1 cellular context compared by ENCODE assay signal in the genomic region with DNA sequence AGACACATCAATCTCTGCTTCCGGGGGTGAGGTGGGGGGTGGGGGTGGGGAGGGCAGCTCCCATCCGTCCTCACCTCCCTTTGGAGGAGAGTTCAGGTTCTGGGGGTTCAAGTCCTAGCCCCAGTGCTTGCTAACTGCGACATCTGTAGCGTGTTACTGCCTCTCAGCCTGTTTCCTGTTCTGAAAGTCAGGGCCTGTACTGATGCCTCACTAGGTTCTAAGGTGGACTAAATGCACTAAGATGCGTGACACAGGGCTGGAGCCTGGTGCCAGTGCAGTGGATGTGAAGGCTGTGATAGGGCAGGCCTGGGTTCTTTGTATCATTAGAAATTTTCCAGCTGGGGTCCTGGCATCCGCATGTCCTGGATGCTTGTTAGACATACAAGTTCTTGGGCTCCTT.
TF ChIP-seq lines count a peak whose summit lies in the region.

No MANE protein-coding gene starts in this region.

TF ChIP-seq in HepG2, 621 proteins besides CTCF, POLR2A, EP300 and RAD21:
- TF ChIP-seq ZNF703 (CRISPR knock-in tag; IDR thresholded peaks at IDR 0.05; ENCODE audit: borderline replicate concordance) (no peak), PAF1 (CRISPR knock-in tag; IDR thresholded peaks at IDR 0.05) (peak; percentile 68; the same call in 1 of the 2 replicates)
